ENCODE assay signal across 13 cellular contexts in the genomic region with DNA sequence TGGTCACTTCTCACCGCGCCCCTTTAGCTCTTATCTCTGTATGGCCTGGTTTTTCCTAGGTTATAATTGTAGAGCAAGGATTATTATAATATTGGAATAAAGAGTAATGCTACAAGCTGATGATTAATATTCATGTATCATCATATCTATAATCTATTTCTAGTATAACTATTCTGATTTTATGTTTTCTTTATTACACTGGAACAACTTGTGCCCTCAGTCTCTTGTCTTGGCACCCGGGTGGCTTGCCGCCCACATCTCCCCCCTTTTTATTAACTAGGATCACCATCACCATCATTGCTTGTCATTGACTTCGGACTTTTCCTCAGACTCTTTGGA. TPM values are rescaled to one million over a fixed set of nuclear protein-coding genes. Genes with fewer than 3 reads are reported as not detected.
DNase-seq lines count a peak whose midpoint lies in the region; ATAC-seq and TF ChIP-seq lines count a peak whose summit lies in the region.
"Had no signal": no experiment of that assay in that cellular context is flagged by ENCODE, and none has a peak within 500 bp of the region (broad histone marks: within the 10 kb centered on the region; RNA-seq: fewer than 3 reads in every experiment).

No MANE protein-coding gene starts in this region.

- in situ Hi-C loops in gastrocnemius medialis (cut with MboI; ENCODE audit: low sequenced_read_pairs in 4 of 4), result loop anchor here (5.0 kb wide), 2 partner anchors 306 to 311 kb away; no protein-coding TSS in a partner anchor

- H2AFZ ChIP-seq in HCT116 (ENCODE audit: low read depth, low read length, poor library complexity, severe bottlenecking) (no peak overlapping the region), mesenchymal stem cell (ENCODE audit: low read depth, low read length) (no peak overlapping the region)

- H3K79me1 ChIP-seq in mesenchymal stem cell (replicated peaks; ENCODE audit: low read length, poor library complexity, severe bottlenecking), result no peaks in the 10 kb centered on the region

- no TSS peak for BruUV-seq in HCT116 (replicated peaks; lab: Mats Ljungman, UMichigan)

- no peak overlapping the region for H2BK12ac ChIP-seq in mesenchymal stem cell (ENCODE audit: low read length in 2 of 2)

- H3K14ac ChIP-seq in mesenchymal stem cell (ENCODE audit: low read length in 2 of 2), result no peak overlapping the region

- POLR2A ChIA-PET in HCT116 (lab: Charles Lee), result interaction anchor here (0.6 to 1.5 kb wide), 2 partner anchors 306 to 317 kb away, joined by 4 to 6 read pairs; no protein-coding TSS in a partner anchor

- H2BK15ac ChIP-seq in mesenchymal stem cell (ENCODE audit: low read depth, poor library complexity, severe bottlenecking), result no peak overlapping the region

- 56% methylated on average over 3 of the region's 5 CpGs for WGBS in mesenchymal stem cell

- no peaks in the 10 kb centered on the region for H3K4me1 Mint-ChIP-seq in glutamatergic neuron (ENCODE audit: low read depth, unreplicated experiment)

- H3K4me3 Mint-ChIP-seq in glutamatergic neuron (ENCODE audit: unreplicated experiment), result no peak overlapping the region

- no peak overlapping the region for H3K23ac ChIP-seq in mesenchymal stem cell (ENCODE audit: low read length in 2 of 2)

- no peak overlapping the region for H4K8ac ChIP-seq in mesenchymal stem cell (ENCODE audit: low read length)

- no peak overlapping the region for H2BK120ac ChIP-seq in mesenchymal stem cell (ENCODE audit: low read depth, low read length)

- H3K27ac ChIP-seq in C4-2B (no peak overlapping the region), HCT116 (ENCODE audit: low read depth, low read length) (no peak overlapping the region), RWPE2 (ENCODE audit: poor library complexity, severe bottlenecking) (no peak overlapping the region), mesenchymal stem cell (ENCODE audit: low read length, poor library complexity, severe bottlenecking) (no peak overlapping the region), gastrocnemius medialis (no peak overlapping the region)
- H3K27ac ChIP-seq: BLaER1 treated with 17β-estradiol and CSF1 and Interleukin-3, amounts not matched to agents 10 nM and 100 nM had no signal

- RAD21 ChIA-PET in HCT116 (lab: Charles Lee; ENCODE audit: low non-redundant PET in 1 of 2, low total read pairs in 2 of 2, uncharacterized antibody in 2 of 2, unreplicated experiment in 2 of 2), result interaction anchor here (0.9 to 1.5 kb wide), 2 partner anchors 306 to 307 kb away, joined by 3 to 6 read pairs; no protein-coding TSS in a partner anchor

- H3K9me3 ChIP-seq in HCT116 (ENCODE audit: control insufficient read depth in 1 of 2, insufficient read depth in 1 of 2, low read depth in 1 of 2, low read length in 2 of 2) (no peaks in the 10 kb centered on the region), RWPE2 (ENCODE audit: severe bottlenecking) (no peaks in the 10 kb centered on the region), mesenchymal stem cell (ENCODE audit: control insufficient read depth, low read length) (no peaks in the 10 kb centered on the region), gastrocnemius medialis (no peaks in the 10 kb centered on the region)

- ATAC-seq in HCT116 (peak; percentile 29), RWPE2 (ENCODE audit: low read depth) (no peak), gastrocnemius medialis (no peak)

- H3K9ac ChIP-seq in HCT116 (ENCODE audit: low read length) (no peak overlapping the region), mesenchymal stem cell (ENCODE audit: low read length) (no peak overlapping the region)
- H3K9ac ChIP-seq: BLaER1 treated with 17β-estradiol and CSF1 and Interleukin-3, amounts not matched to agents 10 nM and 100 nM had no signal

- no peak overlapping the region for H3K27ac Mint-ChIP-seq in glutamatergic neuron (ENCODE audit: unreplicated experiment)

- TF ChIP-seq RAD21 in HCT116 (IDR thresholded peaks at IDR 0.05; ENCODE audit: low read depth), result no peak

- no peak overlapping the region for H3K4me2 ChIP-seq in HCT116 (ENCODE audit: low read length)
- H3K4me2 ChIP-seq in mesenchymal stem cell (ENCODE audit: low read length, poor library complexity, severe bottlenecking), result no peak overlapping the region

- H3K27me3 Mint-ChIP-seq in glutamatergic neuron (ENCODE audit: unreplicated experiment), result no peaks in the 10 kb centered on the region

- H3K36me3 ChIP-seq in HCT116 (ENCODE audit: control insufficient read depth in 1 of 2, insufficient read depth in 2 of 2, low read length in 2 of 2) (no peaks in the 10 kb centered on the region), RWPE2 (ENCODE audit: low read depth) (no peaks in the 10 kb centered on the region), mesenchymal stem cell (ENCODE audit: control insufficient read depth in 1 of 2, insufficient read depth in 2 of 2, low read depth in 1 of 2, low read length in 2 of 2) (no peaks in the 10 kb centered on the region), gastrocnemius medialis (no peaks in the 10 kb centered on the region)
- H3K36me3 ChIP-seq: BLaER1 treated with 17β-estradiol and CSF1 and Interleukin-3, amounts not matched to agents 10 nM and 100 nM had no signal

- DNase-seq in HCT116 (ENCODE audit: low read depth, low spot score) (no peak), RWPE2 (ENCODE audit: low spot score) (no peak), glutamatergic neuron (no peak), mesenchymal stem cell (no peak), gastrocnemius medialis (no peak), SW 1271 (lab: John Stamatoyannopoulos, UW) (no peak)
- DNase-seq: COR-L47, H7, NCI-H1048, NCI-H2107 had no signal

- H2AK5ac ChIP-seq in mesenchymal stem cell (ENCODE audit: low read length, severe bottlenecking), result no peak overlapping the region

- no peaks in the 10 kb centered on the region for H4K20me1 ChIP-seq in HCT116 (ENCODE audit: insufficient read depth)
- H4K20me1 ChIP-seq: BLaER1 treated with 17β-estradiol and CSF1 and Interleukin-3, amounts not matched to agents 10 nM and 100 nM had no signal

- H3K9me3 Mint-ChIP-seq in glutamatergic neuron (ENCODE audit: unreplicated experiment), result no peaks in the 10 kb centered on the region

- no peak overlapping the region for H3K18ac ChIP-seq in mesenchymal stem cell (ENCODE audit: low read depth in 1 of 2, low read length in 2 of 2)

- no peak overlapping the region for H2BK5ac ChIP-seq in mesenchymal stem cell (ENCODE audit: low read depth, low read length, poor library complexity, severe bottlenecking)

- peaks cover 45% of the 10 kb centered on the region for H3K27me3 ChIP-seq in HCT116 (ENCODE audit: insufficient read depth, low read length)
- H3K27me3 ChIP-seq in RWPE2 (ENCODE audit: insufficient read depth, poor library complexity, severe bottlenecking), result peaks cover 49% of the 10 kb centered on the region
- H3K27me3 ChIP-seq in mesenchymal stem cell (ENCODE audit: control insufficient read depth in 1 of 2, insufficient read depth in 1 of 2, low read length in 2 of 2), result peaks cover 0 to 28% of the 10 kb centered on the region in 2 experiments
- H3K27me3 ChIP-seq in gastrocnemius medialis, result peaks cover 0 to 4% (median 0%) of the 10 kb centered on the region in 3 donors
- H3K27me3 ChIP-seq: BLaER1 treated with 17β-estradiol and CSF1 and Interleukin-3, amounts not matched to agents 10 nM and 100 nM had no signal

- no peak overlapping the region for H3K4ac ChIP-seq in mesenchymal stem cell (ENCODE audit: low read depth in 1 of 2, low read length in 2 of 2)

- TF ChIP-seq POLR2A in HCT116 (IDR thresholded peaks at IDR 0.05; ENCODE audit: borderline replicate concordance, extremely low read depth, insufficient read depth, insufficient read length), result no peak
- no peak for TF ChIP-seq POLR2A in gastrocnemius medialis (IDR thresholded peaks at IDR 0.05)

- CTCF ChIA-PET in HCT116 (lab: Charles Lee), result interaction anchor here (0.5 to 5.6 kb wide), 7 partner anchors 9 to 310 kb away, joined by 3 to 62 read pairs (median 4); a partner anchor contains a TSS

- H3K9me2 ChIP-seq in HCT116 (ENCODE audit: insufficient read depth), result no peaks in the 10 kb centered on the region

- intact Hi-C loops in HCT116 (cut with micrococcal nuclease), result loop anchor here (1.0 kb wide), 1 partner anchor 306 kb away; no protein-coding TSS in a partner anchor
- intact Hi-C loops in gastrocnemius medialis (cut with DNase I; ENCODE audit: low total_unique reads), result loop anchor here (1.0 kb wide), 1 partner anchor 306 kb away; no protein-coding TSS in a partner anchor

- no peak overlapping the region for H4K91ac ChIP-seq in mesenchymal stem cell (ENCODE audit: low read length)

- H3K4me1 ChIP-seq in HCT116 (ENCODE audit: control insufficient read depth in 1 of 2, insufficient read depth in 2 of 2, low read length in 2 of 2) (no peaks in the 10 kb centered on the region), RWPE2 (ENCODE audit: insufficient read depth, poor library complexity, severe bottlenecking) (no peaks in the 10 kb centered on the region), mesenchymal stem cell (ENCODE audit: control insufficient read depth, insufficient read depth, low read depth, low read length) (no peaks in the 10 kb centered on the region), gastrocnemius medialis (no peaks in the 10 kb centered on the region)

- peak; percentile 49 for TF ChIP-seq CTCF in C4-2B (conservative IDR thresholded peaks at IDR 0.05)
- 0 out of 6 replicates have a peak, but pooled peaks of 1 of the 3 experiments have one; percentile 1 for TF ChIP-seq CTCF in HCT116 (IDR thresholded peaks at IDR 0.05 in 2 of 3, conservative IDR thresholded peaks at IDR 0.05 in 1 of 3; ENCODE audit: borderline replicate concordance in 1 of 3, insufficient read depth in 1 of 3, low read depth in 2 of 3, low read length in 2 of 3)
- TF ChIP-seq CTCF in RWPE2 (IDR thresholded peaks at IDR 0.05; ENCODE audit: poor library complexity, severe bottlenecking), result peak; percentile 59
- TF ChIP-seq CTCF in glutamatergic neuron (IDR thresholded peaks at IDR 0.05; ENCODE audit: partially characterized antibody, unreplicated experiment), result peak; percentile 16
- TF ChIP-seq CTCF in gastrocnemius medialis (IDR thresholded peaks at IDR 0.05 in 4 of 5, conservative IDR thresholded peaks at IDR 0.05 in 1 of 5), result peak in 1 of 5 experiments; percentile 8

- no peaks in the 10 kb centered on the region for H3K36me3 Mint-ChIP-seq in glutamatergic neuron (ENCODE audit: unreplicated experiment)

- H3K4me3 ChIP-seq in HCT116 (replicated peaks in 1 of 2; ENCODE audit: low read depth in 1 of 2, low read length in 2 of 2) (no peak overlapping the region), RWPE2 (ENCODE audit: severe bottlenecking) (no peak overlapping the region), mesenchymal stem cell (ENCODE audit: insufficient read depth in 1 of 2, low read depth in 1 of 2, low read length in 2 of 2) (no peak overlapping the region), gastrocnemius medialis (no peak overlapping the region)

- no peaks in the 10 kb centered on the region for H3K79me2 ChIP-seq in HCT116 (ENCODE audit: insufficient read depth, low read length)

RNA-seq across cellular contexts. Expression of a gene that starts 11.0 kb away (rescaled TPM):
- total RNA-seq in HCT116 (2021; ENCODE audit: unreplicated experiment) (not detected), glutamatergic neuron (ENCODE audit: unreplicated experiment) (not detected), gastrocnemius medialis (not detected)
- not detected in 2 replicates for polyA plus RNA-seq in HCT116 (2012)
- polyA plus RNA-seq in mesenchymal stem cell (2013, experiment 1 of 2), result not detected
- not detected for polyA plus RNA-seq in mesenchymal stem cell (2013, experiment 2 of 2)
- total RNA-seq: H7, HT1080 had no signal

RNA-seq across cellular contexts. Expression of a gene that starts 44.4 kb away (rescaled TPM):
- not detected for total RNA-seq in HCT116 (2021; ENCODE audit: unreplicated experiment)
- not detected in 2 replicates for polyA plus RNA-seq in HCT116 (2012)
- total RNA-seq in glutamatergic neuron (ENCODE audit: unreplicated experiment), result not detected
- not detected for polyA plus RNA-seq in mesenchymal stem cell (2013, experiment 1 of 2)
- polyA plus RNA-seq in mesenchymal stem cell (2013, experiment 2 of 2), result not detected
- total RNA-seq in gastrocnemius medialis, result not detected
- total RNA-seq: H7, HT1080 had no signal

RNA-seq across cellular contexts. Expression of a gene that starts 51.5 kb away (rescaled TPM):
- total RNA-seq in HCT116 (2021; ENCODE audit: unreplicated experiment) (not detected), glutamatergic neuron (ENCODE audit: unreplicated experiment) (not detected), gastrocnemius medialis (not detected)
- polyA plus RNA-seq in HCT116 (2012), result not detected in 2 replicates
- not detected for polyA plus RNA-seq in mesenchymal stem cell (2013, experiment 1 of 2)
- polyA plus RNA-seq in mesenchymal stem cell (2013, experiment 2 of 2), result not detected
- total RNA-seq: H7, HT1080 had no signal
